1 cellular context compared by ENCODE assay signal in the genomic region with DNA sequence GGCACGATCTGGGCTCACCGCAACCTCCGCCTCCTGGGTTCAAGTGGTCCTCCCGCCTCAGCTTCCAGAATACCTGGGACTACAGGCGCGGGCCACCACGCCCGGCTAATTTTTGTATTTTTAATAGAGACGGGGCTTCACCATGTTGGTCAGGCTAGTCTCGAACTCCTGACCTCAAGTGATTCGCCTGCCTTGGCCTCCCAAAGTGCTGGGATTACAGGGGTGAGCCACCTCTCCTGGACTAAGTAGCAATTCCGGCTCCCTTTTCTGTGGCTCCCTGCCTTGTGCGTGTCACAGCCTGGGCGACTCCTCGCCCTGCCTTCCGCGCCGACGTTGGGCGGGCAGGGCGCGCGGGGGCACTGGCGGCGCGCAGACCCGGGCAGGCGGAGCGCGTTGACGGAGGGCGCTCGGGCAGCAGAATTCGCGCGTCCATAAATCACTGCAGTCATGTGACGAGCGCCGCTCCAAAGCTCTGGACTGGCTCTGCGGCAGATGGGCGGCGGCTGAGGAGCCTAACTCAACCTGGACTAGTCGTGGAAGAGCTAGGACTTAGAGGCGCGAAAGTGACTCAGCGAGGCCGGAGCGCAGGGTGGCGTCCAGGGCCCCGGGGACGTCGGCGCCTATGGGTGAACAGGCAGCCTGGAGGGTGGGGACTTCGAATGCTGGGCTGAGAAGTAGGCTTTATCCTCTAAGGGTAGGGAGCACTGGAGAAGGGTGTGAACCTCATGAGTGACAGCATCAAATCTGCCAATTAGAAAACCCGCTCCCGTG.
A peak's percentile ranks its signal among the peaks of the same experiment; 100 is the strongest.
TF ChIP-seq lines count a peak whose summit lies in the region.

No MANE protein-coding gene starts in this region.

TF ChIP-seq in IMR-90, 13 proteins besides CTCF, POLR2A, EP300 and RAD21:
- TF ChIP-seq, protein P1, sequence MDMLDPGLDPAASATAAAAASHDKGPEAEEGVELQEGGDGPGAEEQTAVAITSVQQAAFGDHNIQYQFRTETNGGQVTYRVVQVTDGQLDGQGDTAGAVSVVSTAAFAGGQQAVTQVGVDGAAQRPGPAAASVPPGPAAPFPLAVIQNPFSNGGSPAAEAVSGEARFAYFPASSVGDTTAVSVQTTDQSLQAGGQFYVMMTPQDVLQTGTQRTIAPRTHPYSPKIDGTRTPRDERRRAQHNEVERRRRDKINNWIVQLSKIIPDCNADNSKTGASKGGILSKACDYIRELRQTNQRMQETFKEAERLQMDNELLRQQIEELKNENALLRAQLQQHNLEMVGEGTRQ (IDR thresholded peaks at IDR 0.05; ENCODE audit: low read depth, low read length), result peak; percentile 74
- 0 out of 2 replicates have a peak, but pooled peaks have one; percentile 4 for TF ChIP-seq MAZ (IDR thresholded peaks at IDR 0.05; ENCODE audit: borderline replicate concordance, low read depth, low read length)
- no peak; the same call in 1 of the 2 replicates for TF ChIP-seq BHLHE40 (IDR thresholded peaks at IDR 0.05; ENCODE audit: low read depth, low read length)
